20 cellular contexts compared by ENCODE assay signal in the genomic region with DNA sequence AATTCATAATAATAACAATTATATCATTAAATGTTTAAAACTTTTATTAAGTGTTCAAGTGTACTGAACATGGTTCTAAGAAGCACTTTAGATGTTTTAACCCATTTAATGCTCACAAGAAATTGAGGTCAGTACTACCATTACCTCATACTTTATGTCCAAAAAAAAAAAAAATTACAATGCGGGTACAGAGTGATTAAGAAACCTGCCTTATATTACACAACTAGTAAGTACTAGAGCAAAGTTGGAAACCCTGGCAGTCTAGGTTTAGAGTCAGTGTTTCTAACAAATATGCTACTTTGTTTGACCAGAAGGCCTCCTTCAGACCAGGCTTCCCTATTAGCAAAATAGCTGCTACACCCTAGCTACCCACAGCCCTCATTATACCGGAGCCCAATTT.
"Had no signal": no experiment of that assay in that cellular context is flagged by ENCODE, and none has a peak within 500 bp of the region (broad histone marks: within the 10 kb centered on the region; RNA-seq: fewer than 3 reads in every experiment).

No MANE protein-coding gene starts in this region.

- H3K27ac ChIP-seq: cardiac muscle cell, esophagus muscularis mucosa, heart right ventricle, ovary had no signal

- DNase-seq: activated CD4-positive, alpha-beta T cell treated with anti-CD3 and anti-CD28 coated beads for 36 hours; activated CD4-positive, alpha-beta T cell treated with anti-CD3 and anti-CD28 coated beads, Interleukin-2, amount 50 U/mL, for 48 hours; activated gamma-delta T cell; amygdala; effector CD8-positive, alpha-beta T cell; heart right ventricle; left ventricle myocardium superior; mucosa of descending colon; naive B cell; ovary; stimulated activated CD4-positive, alpha-beta T cell treated with anti-CD3 and anti-CD28 coated beads, Interleukin-4, amount 100 ng/mL, for 24 hours; stimulated activated naive B cell treated with anti-CD40 and anti-IgM and Interleukin-4, amounts not matched to agents 10 μg/mL and 1 μg/mL and 100 μg/mL, for 72 hours; T-helper 2 cell had no signal

- H3K4me3 Mint-ChIP-seq: activated CD4-positive, alpha-beta T cell treated with anti-CD3 and anti-CD28 coated beads for 36 hours; activated naive CD8-positive, alpha-beta T cell; dendritic cell treated with granulocyte-macrophage colony-stimulating factor and Interleukin-4, amounts not matched to agents 40 ng/mL and 50 ng/mL, for 4 days; memory B cell; naive B cell; neural crest cell; stimulated activated naive B cell treated with anti-CD40 and anti-IgM and Interleukin-4, amounts not matched to agents 10 μg/mL and 1 μg/mL and 100 μg/mL, for 72 hours had no signal

- H3K36me3 ChIP-seq: cardiac muscle cell, ovary had no signal

- ATAC-seq: heart right ventricle; left ventricle myocardium superior; mucosa of descending colon; sciatic nerve; stimulated activated naive B cell treated with anti-CD40 and anti-IgM and Interleukin-4, amounts not matched to agents 10 μg/mL and 1 μg/mL and 100 μg/mL, for 72 hours had no signal

- H3K4me3 ChIP-seq: cardiac muscle cell, esophagus muscularis mucosa, heart right ventricle, mucosa of descending colon, ovary had no signal

- H3K27me3 ChIP-seq: cardiac muscle cell, esophagus muscularis mucosa, heart right ventricle, ovary had no signal

- H3K4me1 Mint-ChIP-seq: neural crest cell had no signal

- H3K27ac Mint-ChIP-seq: activated naive CD8-positive, alpha-beta T cell; dendritic cell treated with granulocyte-macrophage colony-stimulating factor and Interleukin-4, amounts not matched to agents 40 ng/mL and 50 ng/mL, for 4 days; stimulated activated naive B cell treated with anti-CD40 and anti-IgM and Interleukin-4, amounts not matched to agents 10 μg/mL and 1 μg/mL and 100 μg/mL, for 72 hours had no signal

- H3K27me3 Mint-ChIP-seq: activated CD4-positive, alpha-beta T cell treated with anti-CD3 and anti-CD28 coated beads for 36 hours; activated naive CD8-positive, alpha-beta T cell; dendritic cell treated with granulocyte-macrophage colony-stimulating factor and Interleukin-4, amounts not matched to agents 40 ng/mL and 50 ng/mL, for 4 days; memory B cell; naive B cell; stimulated activated naive B cell treated with anti-CD40 and anti-IgM and Interleukin-4, amounts not matched to agents 10 μg/mL and 1 μg/mL and 100 μg/mL, for 72 hours had no signal

- H3K9me3 ChIP-seq: esophagus muscularis mucosa, heart right ventricle, mucosa of descending colon, ovary had no signal

- H3K9me3 Mint-ChIP-seq: dendritic cell treated with granulocyte-macrophage colony-stimulating factor and Interleukin-4, amounts not matched to agents 40 ng/mL and 50 ng/mL, for 4 days; memory B cell; naive B cell; neural crest cell; stimulated activated naive B cell treated with anti-CD40 and anti-IgM and Interleukin-4, amounts not matched to agents 10 μg/mL and 1 μg/mL and 100 μg/mL, for 72 hours had no signal
